ENCODE assay signal across 2 cellular contexts in genomic region chr12:91983935-91984334, GRCh38.
TF ChIP-seq lines count a peak whose summit lies in the region.

No MANE protein-coding gene starts in this region.

TF ChIP-seq in A549, 52 proteins besides CTCF, POLR2A, EP300 and RAD21:
- TF ChIP-seq JUN (IDR thresholded peaks at IDR 0.05) (no peak), NR3C1 (IDR thresholded peaks at IDR 0.05) (no peak), CHD2 (IDR thresholded peaks at IDR 0.05; ENCODE audit: low read length, partially characterized antibody) (no peak), HOXB13 (CRISPR knock-in tag; IDR thresholded peaks at IDR 0.05; ENCODE audit: low read depth) (no peak), RNF2 (IDR thresholded peaks at IDR 0.05; ENCODE audit: borderline replicate concordance, low read depth) (no peak), EHF (CRISPR knock-in tag; IDR thresholded peaks at IDR 0.05) (no peak), PBX3 (IDR thresholded peaks at IDR 0.05) (no peak), ZC3H11A (IDR thresholded peaks at IDR 0.05) (no peak)
- TF ChIP-seq, protein P1, sequence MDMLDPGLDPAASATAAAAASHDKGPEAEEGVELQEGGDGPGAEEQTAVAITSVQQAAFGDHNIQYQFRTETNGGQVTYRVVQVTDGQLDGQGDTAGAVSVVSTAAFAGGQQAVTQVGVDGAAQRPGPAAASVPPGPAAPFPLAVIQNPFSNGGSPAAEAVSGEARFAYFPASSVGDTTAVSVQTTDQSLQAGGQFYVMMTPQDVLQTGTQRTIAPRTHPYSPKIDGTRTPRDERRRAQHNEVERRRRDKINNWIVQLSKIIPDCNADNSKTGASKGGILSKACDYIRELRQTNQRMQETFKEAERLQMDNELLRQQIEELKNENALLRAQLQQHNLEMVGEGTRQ (IDR thresholded peaks at IDR 0.05), result no peak

TF ChIP-seq in IMR-90, 13 proteins besides CTCF, POLR2A, EP300 and RAD21:
- no peak for TF ChIP-seq SMC3 (IDR thresholded peaks at IDR 0.05; ENCODE audit: low read depth, low read length)
- no peak for TF ChIP-seq RCOR1 (IDR thresholded peaks at IDR 0.05; ENCODE audit: insufficient replicate concordance, low read length)
- TF ChIP-seq FOS (IDR thresholded peaks at IDR 0.05; ENCODE audit: low read depth, low read length), result no peak
- no peak for TF ChIP-seq NFE2L2 (IDR thresholded peaks at IDR 0.05; ENCODE audit: low read depth, low read length)
- TF ChIP-seq MAZ (IDR thresholded peaks at IDR 0.05; ENCODE audit: borderline replicate concordance, low read depth, low read length), result no peak
